16 cellular contexts compared by ENCODE assay signal in the genomic region with DNA sequence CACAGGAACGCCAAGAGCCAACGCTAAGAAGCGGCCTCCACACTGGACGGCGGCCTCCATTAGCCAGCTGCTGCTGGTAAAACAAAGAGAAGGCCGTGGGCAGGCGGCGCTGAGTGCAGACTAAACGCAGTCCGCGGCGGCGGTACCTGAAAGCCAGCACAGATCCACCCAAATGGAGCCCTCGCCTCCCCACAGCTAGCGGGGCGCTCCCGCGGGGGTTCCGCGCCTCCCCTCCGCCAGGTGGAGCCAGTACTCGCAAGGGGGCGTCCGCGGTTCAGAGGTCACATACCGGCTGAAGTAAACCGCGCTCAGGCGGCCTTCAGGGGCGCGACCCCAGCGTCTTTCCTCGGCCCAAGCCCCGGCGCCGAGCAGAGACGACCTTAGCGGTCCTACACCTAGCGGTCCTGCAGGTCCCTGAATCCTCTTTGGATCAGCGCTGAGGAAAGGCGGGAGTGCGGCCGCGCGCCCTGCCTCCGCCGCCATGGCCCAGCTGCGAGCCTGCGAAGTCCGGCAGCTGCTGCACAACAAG.
DNase-seq lines count a peak whose midpoint lies in the region; ATAC-seq and TF ChIP-seq lines count a peak whose summit lies in the region.
"Had no signal": no experiment of that assay in that cellular context is flagged by ENCODE, and none has a peak within 500 bp of the region (broad histone marks: within the 10 kb centered on the region; RNA-seq: fewer than 3 reads in every experiment).

No MANE protein-coding gene starts in this region.

- no peaks in the 10 kb centered on the region for H3K9me3 ChIP-seq in endodermal cell (ENCODE audit: control insufficient read depth, low read length)
- H3K9me3 ChIP-seq: A549 had no signal

- no peak overlapping the region for H3K27ac Mint-ChIP-seq in type B pancreatic cell
- no peak overlapping the region for H3K27ac Mint-ChIP-seq in endodermal cell
- H3K27ac Mint-ChIP-seq: GM23338 had no signal

- no peaks in the 10 kb centered on the region for H3K27me3 ChIP-seq in endodermal cell (ENCODE audit: control insufficient read depth, insufficient read depth, low read length, poor library complexity, severe bottlenecking)

- TF ChIP-seq CTCF in GM20000 (IDR thresholded peaks at IDR 0.05; ENCODE audit: extremely low read depth, missing control alignments): no peak
- no peak for TF ChIP-seq CTCF in type B pancreatic cell (conservative IDR thresholded peaks at IDR 0.05)
- TF ChIP-seq CTCF in endodermal cell (conservative IDR thresholded peaks at IDR 0.05): no peak

- H3K9me3 Mint-ChIP-seq in type B pancreatic cell (no peaks in the 10 kb centered on the region), endodermal cell (peaks cover 23% of the 10 kb centered on the region)

- no peak overlapping the region for H3K4me3 Mint-ChIP-seq in type B pancreatic cell
- H3K4me3 Mint-ChIP-seq in endodermal cell: no peak overlapping the region
- H3K4me3 Mint-ChIP-seq: GM23338 had no signal

- peak; percentile 16 for DNase-seq in left ventricle myocardium superior
- no peak for DNase-seq in Right ventricle myocardium superior
- peak; percentile 14 for DNase-seq in GM20000 (ENCODE audit: low spot score)
- DNase-seq in mesenteric fat pad (ENCODE audit: low spot score): peak; percentile 87
- DNase-seq in type B pancreatic cell (ENCODE audit: extremely low spot score, unreplicated experiment): peak; percentile 67
- no peak for DNase-seq in endodermal cell
- no peak for DNase-seq in NCI-H82 treated with DMSO at 0.1 percent for 48 hours (lab: John Stamatoyannopoulos, UW; ENCODE audit: unreplicated experiment)
- DNase-seq: C1 segment of cervical spinal cord, DMS 273 treated with DMSO at 0.1 percent for 48 hours, NCI-H187, NCI-H345, NCI-H526 had no signal

- intact Hi-C loops in left ventricle myocardium superior (cut with micrococcal nuclease): no loop called here
- intact Hi-C loops in Right ventricle myocardium superior (cut with DNase I): no loop called here

- no peaks in the 10 kb centered on the region for H3K36me3 Mint-ChIP-seq in type B pancreatic cell
- peaks cover 2% of the 10 kb centered on the region for H3K36me3 Mint-ChIP-seq in endodermal cell (ENCODE audit: low read depth)

- H3K27me3 Mint-ChIP-seq in type B pancreatic cell (no peaks in the 10 kb centered on the region), endodermal cell (ENCODE audit: insufficient read depth) (no peaks in the 10 kb centered on the region)

- no peak overlapping the region for H3K9ac ChIP-seq in endodermal cell (ENCODE audit: extremely low read depth, low read length, poor library complexity, severe bottlenecking)

- no peak for ATAC-seq in left ventricle myocardium superior
- ATAC-seq in Right ventricle myocardium superior (ENCODE audit: poor library complexity): no peak
- no peak for ATAC-seq in HG02852 (IDR thresholded peaks at IDR 0.05; ENCODE audit: unreplicated experiment)
- ATAC-seq: A549, GM23338 had no signal

- 95 to 98% methylated on average over 32 to 50 of the region's 50 CpGs for WGBS in endodermal cell (ENCODE audit: insufficient coverage in 1 of 2, insufficient read length in 1 of 2), 2 experiments

- no peaks in the 10 kb centered on the region for H3K4me1 Mint-ChIP-seq in type B pancreatic cell (ENCODE audit: unreplicated experiment)
- no peaks in the 10 kb centered on the region for H3K4me1 Mint-ChIP-seq in endodermal cell
- H3K4me1 Mint-ChIP-seq: GM23338 had no signal

- no peaks in the 10 kb centered on the region for H3K36me3 ChIP-seq in endodermal cell (ENCODE audit: control insufficient read depth, insufficient read depth, low read length)

- no peak overlapping the region for H3K4me3 ChIP-seq in endodermal cell (ENCODE audit: low read length)
- H3K4me3 ChIP-seq: A549, GM23338 had no signal

- no peak overlapping the region for H3K27ac ChIP-seq in endodermal cell (ENCODE audit: low read depth, low read length)
- H3K27ac ChIP-seq: A549, HL-60 had no signal

- H3K4me1 ChIP-seq in endodermal cell (ENCODE audit: control insufficient read depth, insufficient read depth, low read length): no peaks in the 10 kb centered on the region
- H3K4me1 ChIP-seq: A549 had no signal

Comparison
In these comparisons a context has a peak if more than half of its experiments do, and no peak if none do; other contexts are left out.
1. DNase-seq: peak in left ventricle myocardium superior (single experiment), GM20000 (single experiment), mesenteric fat pad (single experiment) and type B pancreatic cell (single experiment); none in Right ventricle myocardium superior (single experiment), endodermal cell (single experiment) and NCI-H82 treated with DMSO at 0.1 percent for 48 hours (single experiment).